6 cellular contexts compared by ENCODE assay signal in genomic region chr2:219551863-219552381, GRCh38. TPM values are rescaled to one million over a fixed set of nuclear protein-coding genes. Genes with fewer than 3 reads are reported as not detected.
DNase-seq lines count a peak whose midpoint lies in the region; ATAC-seq and TF ChIP-seq lines count a peak whose summit lies in the region.

No MANE protein-coding gene starts in this region.

- peaks cover 0 to 1% (median 0%) of the 10 kb centered on the region in 6 donors for H3K9me3 Mint-ChIP-seq in immature natural killer cell

- peaks cover 3 to 23% (median 11%) of the 10 kb centered on the region in 3 donors for H3K27me3 Mint-ChIP-seq in immature natural killer cell (ENCODE audit: low read depth in 3 of 3)

- H3K4me1 Mint-ChIP-seq in immature natural killer cell, result peaks cover 4 to 13% of the 10 kb centered on the region in 2 donors

- no peak for TF ChIP-seq CTCF in 22Rv1 (IDR thresholded peaks at IDR 0.05)

- no peaks in the 10 kb centered on the region for H3K36me3 Mint-ChIP-seq in immature natural killer cell

- ATAC-seq in GM21723 (IDR thresholded peaks at IDR 0.05; ENCODE audit: unreplicated experiment), result peak; percentile 32

- DNase-seq in SJSA1 (ENCODE audit: low read depth in 1 of 2, low spot score in 2 of 2) (peak in 1 of 2 experiments; percentile 57), immature natural killer cell (peak in 1 of 3 donors; percentile 19), NCI-H1930 (lab: John Stamatoyannopoulos, UW) (no peak), SKM-1 treated with dmso at 0.1 percent for 144 hours (lab: John Stamatoyannopoulos, UW; ENCODE audit: unreplicated experiment) (no peak)

- H3K27ac ChIP-seq in 22Rv1, result peak overlapping the region; percentile 62
- no peak overlapping the region for H3K27ac ChIP-seq in SJSA1

- H3K27me3 ChIP-seq in SJSA1 (replicated peaks), result no peaks in the 10 kb centered on the region

- H3K36me3 ChIP-seq in SJSA1, result no peaks in the 10 kb centered on the region

- H3K4me3 ChIP-seq in SJSA1, result peak overlapping the region; percentile 52

- H3K9me3 ChIP-seq in SJSA1 (replicated peaks), result no peaks in the 10 kb centered on the region

- peak overlapping the region; percentile 59 to 77 (median 64) for H3K4me3 Mint-ChIP-seq in immature natural killer cell

- peak overlapping the region in 1 of 6 donors; percentile 28 for H3K27ac Mint-ChIP-seq in immature natural killer cell

- H3K4me1 ChIP-seq in SJSA1 (replicated peaks), result peaks cover 17% of the 10 kb centered on the region

RNA-seq across cellular contexts. Expression of gene TMEM198, which starts 8.1 kb away (rescaled TPM):
- total RNA-seq in SJSA1 (2014; rRNA removed; shearing (Covaris generic)), result 0.03 and 0.37 TPM in 2 replicates
- under 1 TPM in 1 of 3 donors, not detected in 2; 0.44 TPM for polyA plus RNA-seq in immature natural killer cell

RNA-seq across cellular contexts. Expression of gene CHPF, which starts 8.3 kb away (rescaled TPM):
- total RNA-seq in SJSA1 (2014; rRNA removed; shearing (Covaris generic)), result 113 and 125 TPM in 2 replicates
- polyA plus RNA-seq in immature natural killer cell, result 10 to 100 TPM in 2 of 3 donors, 1 to 10 TPM in 1; 6.1 to 20.8 (median 18.6) TPM

RNA-seq across cellular contexts. Expression of gene OBSL1, which starts 19.4 kb away (rescaled TPM):
- total RNA-seq in SJSA1 (2014; rRNA removed; shearing (Covaris generic)), result 53.1 and 55.3 TPM in 2 replicates
- under 1 TPM in 1 of 3 donors, not detected in 2; 0.53 TPM for polyA plus RNA-seq in immature natural killer cell

RNA-seq across cellular contexts. Expression of gene INHA, which starts 20.2 kb away (rescaled TPM):
- 0.11 TPM in 1 of 2 replicates, not detected in the other for total RNA-seq in SJSA1 (2014; rRNA removed; shearing (Covaris generic))
- polyA plus RNA-seq in immature natural killer cell, result not detected

RNA-seq across cellular contexts. Expression of gene ASIC4, which starts 37.6 kb away (rescaled TPM):
- not detected in 2 replicates for total RNA-seq in SJSA1 (2014; rRNA removed; shearing (Covaris generic))
- not detected for polyA plus RNA-seq in immature natural killer cell
